In genomic region chr4:1330761-1331590, GRCh38 we compare ENCODE assay signal across 11 cellular contexts. TPM values are rescaled to one million over a fixed set of nuclear protein-coding genes. Genes with fewer than 3 reads are reported as not detected.
DNase-seq lines count a peak whose midpoint lies in the region; TF ChIP-seq lines count a peak whose summit lies in the region.
"Had no signal": no experiment of that assay in that cellular context is flagged by ENCODE, and none has a peak within 500 bp of the region (broad histone marks: within the 10 kb centered on the region; RNA-seq: fewer than 3 reads in every experiment).

No MANE protein-coding gene starts in this region.

- H3K9me3 Mint-ChIP-seq in IgD-negative memory B cell: no peaks in the 10 kb centered on the region
- no peaks in the 10 kb centered on the region for H3K9me3 Mint-ChIP-seq in endothelial cell (ENCODE audit: unreplicated experiment)

- TF ChIP-seq CTCF in endothelial cell (IDR thresholded peaks at IDR 0.05; ENCODE audit: unreplicated experiment) (no peak), foreskin fibroblast (IDR thresholded peaks at IDR 0.05; ENCODE audit: low read depth, low read length) (no peak), GM10248 (IDR thresholded peaks at IDR 0.05; ENCODE audit: control extremely low read depth, extremely low read depth, low read depth, missing control alignments) (no peak)

- CTCF ChIA-PET in GM10248 (lab: Yijun Ruan, JAX): interaction anchor here (1.3 kb wide), 1 partner anchor 200 kb away, joined by 4 read pairs; no protein-coding TSS in a partner anchor

- H3K27ac Mint-ChIP-seq in IgD-negative memory B cell (peak overlapping the region in 2 of 3 donors; percentile 71 to 94), endothelial cell (ENCODE audit: unreplicated experiment) (peak overlapping the region; percentile 55)

- H3K4me3 ChIP-seq in foreskin fibroblast (ENCODE audit: low read depth in 1 of 2, low read length in 2 of 2): no peak overlapping the region

- peak; percentile 25 to 59 for DNase-seq in activated CD8-positive, alpha-beta memory T cell treated with anti-CD3 and anti-CD28 coated beads for 1 hour (ENCODE audit: extremely low read depth in 1 of 2, low read depth in 1 of 2)
- DNase-seq in endothelial cell (ENCODE audit: low spot score) (no peak), NCI-H1417 (lab: John Stamatoyannopoulos, UW) (no peak), foreskin fibroblast (no peak), GM10248 (ENCODE audit: extremely low spot score) (no peak), GM19240 (ENCODE audit: insufficient read length, low spot score) (no peak)
- DNase-seq in stimulated activated CD4-positive, alpha-beta T cell treated with anti-CD3 and anti-CD28 coated beads, Interleukin-4, amount 100 ng/mL, for 4 hours: peak; percentile 36 to 53
- DNase-seq: cortex of kidney, NCI-H1436 treated with DMSO at 0.1 percent for 48 hours, SW 1271 had no signal

- POLR2A ChIA-PET in GM10248 (lab: Yijun Ruan, JAX): no interaction called here

- H3K36me3 Mint-ChIP-seq in IgD-negative memory B cell (no peaks in the 10 kb centered on the region), endothelial cell (ENCODE audit: low read depth, unreplicated experiment) (peaks cover 23% of the 10 kb centered on the region)

- H3K4me3 Mint-ChIP-seq in IgD-negative memory B cell (peak overlapping the region in 1 of 4 donors; percentile 41), endothelial cell (ENCODE audit: unreplicated experiment) (peak overlapping the region; percentile 21)

- no peaks in the 10 kb centered on the region for H3K27me3 Mint-ChIP-seq in IgD-negative memory B cell
- peaks cover 6% of the 10 kb centered on the region for H3K27me3 Mint-ChIP-seq in endothelial cell (ENCODE audit: unreplicated experiment)

- H3K4me1 Mint-ChIP-seq in IgD-negative memory B cell: peaks cover 0 to 2% (median 1%) of the 10 kb centered on the region in 3 donors
- peaks cover 3% of the 10 kb centered on the region for H3K4me1 Mint-ChIP-seq in endothelial cell (ENCODE audit: unreplicated experiment)

RNA-seq across cellular contexts. Expression of gene UVSSA, which starts 16.0 kb away (rescaled TPM):
- 9.5 TPM for polyA plus RNA-seq in IgD-negative memory B cell
- 22.1 TPM for total RNA-seq in endothelial cell (ENCODE audit: unreplicated experiment)

RNA-seq across cellular contexts. Expression of gene MAEA, which starts 41.3 kb away (rescaled TPM):
- polyA plus RNA-seq in IgD-negative memory B cell: 67.1 TPM
- total RNA-seq in endothelial cell (ENCODE audit: unreplicated experiment): 68.2 TPM

Comparison
In these comparisons a context has a peak if more than half of its experiments do, and no peak if none do; other contexts are left out.
1. DNase-seq: peak in activated CD8-positive, alpha-beta memory T cell treated with anti-CD3 and anti-CD28 coated beads for 1 hour (2 of 2) and stimulated activated CD4-positive, alpha-beta T cell treated with anti-CD3 and anti-CD28 coated beads, Interleukin-4, amount 100 ng/mL, for 4 hours (2 of 2); none in endothelial cell (single experiment), NCI-H1417 (0 of 3), foreskin fibroblast (0 of 2), GM10248 (single experiment) and GM19240 (single experiment).